1 cellular context compared by ENCODE assay signal in the genomic region with DNA sequence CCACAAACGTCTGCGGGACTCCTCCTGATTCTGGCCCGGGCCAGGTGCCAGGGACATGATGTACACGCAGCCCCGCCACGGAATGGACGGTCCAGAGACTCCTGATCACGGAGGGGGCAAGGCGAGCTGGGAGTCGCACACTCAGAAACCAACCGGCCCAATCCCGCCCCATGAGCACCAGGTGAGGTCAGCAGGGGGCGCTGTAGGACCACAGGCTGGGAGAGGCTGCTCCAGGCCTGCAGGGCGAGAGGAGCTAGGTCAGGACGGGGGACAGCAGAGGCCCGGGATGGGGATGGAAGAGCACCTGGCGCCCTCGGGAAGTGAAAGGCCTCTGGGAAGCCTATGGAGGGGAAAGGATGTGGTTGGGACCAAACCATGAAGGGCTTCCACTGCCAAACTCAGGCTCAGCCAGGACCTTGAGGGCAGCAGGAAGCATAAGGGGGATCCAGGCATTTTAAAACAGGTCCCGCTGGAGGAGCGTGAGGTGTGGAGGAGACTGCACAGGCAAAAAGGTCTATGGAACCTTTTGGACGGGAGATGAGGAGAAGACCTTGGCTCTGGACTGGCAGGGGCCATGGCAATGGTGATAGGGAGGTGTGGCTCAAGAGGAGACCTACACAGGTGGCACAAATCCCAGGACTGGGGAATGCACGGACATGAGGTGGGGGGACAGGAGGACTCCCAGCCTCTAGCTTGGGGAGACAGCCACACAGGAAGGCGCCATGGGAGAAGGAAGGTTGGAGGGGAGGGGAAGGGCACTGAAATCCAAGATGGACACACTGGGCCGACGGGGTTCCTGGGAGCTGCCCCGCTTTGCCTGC.
A peak's percentile ranks its signal among the peaks of the same experiment; 100 is the strongest.
TF ChIP-seq lines count a peak whose summit lies in the region.

No MANE protein-coding gene starts in this region.

TF ChIP-seq in HEK293, 187 proteins besides CTCF, POLR2A, EP300 and RAD21 (continued from another document):
- TF ChIP-seq, protein P1, sequence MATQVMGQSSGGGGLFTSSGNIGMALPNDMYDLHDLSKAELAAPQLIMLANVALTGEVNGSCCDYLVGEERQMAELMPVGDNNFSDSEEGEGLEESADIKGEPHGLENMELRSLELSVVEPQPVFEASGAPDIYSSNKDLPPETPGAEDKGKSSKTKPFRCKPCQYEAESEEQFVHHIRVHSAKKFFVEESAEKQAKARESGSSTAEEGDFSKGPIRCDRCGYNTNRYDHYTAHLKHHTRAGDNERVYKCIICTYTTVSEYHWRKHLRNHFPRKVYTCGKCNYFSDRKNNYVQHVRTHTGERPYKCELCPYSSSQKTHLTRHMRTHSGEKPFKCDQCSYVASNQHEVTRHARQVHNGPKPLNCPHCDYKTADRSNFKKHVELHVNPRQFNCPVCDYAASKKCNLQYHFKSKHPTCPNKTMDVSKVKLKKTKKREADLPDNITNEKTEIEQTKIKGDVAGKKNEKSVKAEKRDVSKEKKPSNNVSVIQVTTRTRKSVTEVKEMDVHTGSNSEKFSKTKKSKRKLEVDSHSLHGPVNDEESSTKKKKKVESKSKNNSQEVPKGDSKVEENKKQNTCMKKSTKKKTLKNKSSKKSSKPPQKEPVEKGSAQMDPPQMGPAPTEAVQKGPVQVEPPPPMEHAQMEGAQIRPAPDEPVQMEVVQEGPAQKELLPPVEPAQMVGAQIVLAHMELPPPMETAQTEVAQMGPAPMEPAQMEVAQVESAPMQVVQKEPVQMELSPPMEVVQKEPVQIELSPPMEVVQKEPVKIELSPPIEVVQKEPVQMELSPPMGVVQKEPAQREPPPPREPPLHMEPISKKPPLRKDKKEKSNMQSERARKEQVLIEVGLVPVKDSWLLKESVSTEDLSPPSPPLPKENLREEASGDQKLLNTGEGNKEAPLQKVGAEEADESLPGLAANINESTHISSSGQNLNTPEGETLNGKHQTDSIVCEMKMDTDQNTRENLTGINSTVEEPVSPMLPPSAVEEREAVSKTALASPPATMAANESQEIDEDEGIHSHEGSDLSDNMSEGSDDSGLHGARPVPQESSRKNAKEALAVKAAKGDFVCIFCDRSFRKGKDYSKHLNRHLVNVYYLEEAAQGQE (tag by site-specific recombination; IDR thresholded peaks at IDR 0.05): 0 out of 2 replicates have a peak, but pooled peaks have one; percentile 46
- TF ChIP-seq ZNF501 (tag by site-specific recombination; IDR thresholded peaks at IDR 0.05) (peak; percentile 21; the same call in 1 of the 2 replicates), ZNF341 (tag by site-specific recombination; IDR thresholded peaks at IDR 0.05; ENCODE audit: low read depth) (peak; percentile 40; the same call in 1 of the 2 replicates), ZXDB (tag by site-specific recombination; IDR thresholded peaks at IDR 0.05) (0 out of 2 replicates have a peak, but pooled peaks have one; percentile 34)
- TF ChIP-seq, protein P2, sequence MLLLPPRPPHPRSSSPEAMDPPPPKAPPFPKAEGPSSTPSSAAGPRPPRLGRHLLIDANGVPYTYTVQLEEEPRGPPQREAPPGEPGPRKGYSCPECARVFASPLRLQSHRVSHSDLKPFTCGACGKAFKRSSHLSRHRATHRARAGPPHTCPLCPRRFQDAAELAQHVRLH (tag by site-specific recombination; IDR thresholded peaks at IDR 0.05): no peak
- TF ChIP-seq, protein P3, sequence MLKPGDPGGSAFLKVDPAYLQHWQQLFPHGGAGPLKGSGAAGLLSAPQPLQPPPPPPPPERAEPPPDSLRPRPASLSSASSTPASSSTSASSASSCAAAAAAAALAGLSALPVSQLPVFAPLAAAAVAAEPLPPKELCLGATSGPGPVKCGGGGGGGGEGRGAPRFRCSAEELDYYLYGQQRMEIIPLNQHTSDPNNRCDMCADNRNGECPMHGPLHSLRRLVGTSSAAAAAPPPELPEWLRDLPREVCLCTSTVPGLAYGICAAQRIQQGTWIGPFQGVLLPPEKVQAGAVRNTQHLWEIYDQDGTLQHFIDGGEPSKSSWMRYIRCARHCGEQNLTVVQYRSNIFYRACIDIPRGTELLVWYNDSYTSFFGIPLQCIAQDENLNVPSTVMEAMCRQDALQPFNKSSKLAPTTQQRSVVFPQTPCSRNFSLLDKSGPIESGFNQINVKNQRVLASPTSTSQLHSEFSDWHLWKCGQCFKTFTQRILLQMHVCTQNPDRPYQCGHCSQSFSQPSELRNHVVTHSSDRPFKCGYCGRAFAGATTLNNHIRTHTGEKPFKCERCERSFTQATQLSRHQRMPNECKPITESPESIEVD (tag by site-specific recombination; IDR thresholded peaks at IDR 0.05): no peak
- TF ChIP-seq, protein P4, sequence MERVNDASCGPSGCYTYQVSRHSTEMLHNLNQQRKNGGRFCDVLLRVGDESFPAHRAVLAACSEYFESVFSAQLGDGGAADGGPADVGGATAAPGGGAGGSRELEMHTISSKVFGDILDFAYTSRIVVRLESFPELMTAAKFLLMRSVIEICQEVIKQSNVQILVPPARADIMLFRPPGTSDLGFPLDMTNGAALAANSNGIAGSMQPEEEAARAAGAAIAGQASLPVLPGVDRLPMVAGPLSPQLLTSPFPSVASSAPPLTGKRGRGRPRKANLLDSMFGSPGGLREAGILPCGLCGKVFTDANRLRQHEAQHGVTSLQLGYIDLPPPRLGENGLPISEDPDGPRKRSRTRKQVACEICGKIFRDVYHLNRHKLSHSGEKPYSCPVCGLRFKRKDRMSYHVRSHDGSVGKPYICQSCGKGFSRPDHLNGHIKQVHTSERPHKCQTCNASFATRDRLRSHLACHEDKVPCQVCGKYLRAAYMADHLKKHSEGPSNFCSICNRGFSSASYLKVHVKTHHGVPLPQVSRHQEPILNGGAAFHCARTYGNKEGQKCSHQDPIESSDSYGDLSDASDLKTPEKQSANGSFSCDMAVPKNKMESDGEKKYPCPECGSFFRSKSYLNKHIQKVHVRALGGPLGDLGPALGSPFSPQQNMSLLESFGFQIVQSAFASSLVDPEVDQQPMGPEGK (tag by site-specific recombination; IDR thresholded peaks at IDR 0.05): 0 out of 2 replicates have a peak, but pooled peaks have one; percentile 29
